1 cellular context compared by ENCODE assay signal in genomic region chr7:50069613-50070012, GRCh38.
TF ChIP-seq lines count a peak whose summit lies in the region.

No MANE protein-coding gene starts in this region.

TF ChIP-seq in WTC11, 78 proteins besides CTCF, POLR2A, EP300 and RAD21 (continued from another document):
- TF ChIP-seq, protein P1, sequence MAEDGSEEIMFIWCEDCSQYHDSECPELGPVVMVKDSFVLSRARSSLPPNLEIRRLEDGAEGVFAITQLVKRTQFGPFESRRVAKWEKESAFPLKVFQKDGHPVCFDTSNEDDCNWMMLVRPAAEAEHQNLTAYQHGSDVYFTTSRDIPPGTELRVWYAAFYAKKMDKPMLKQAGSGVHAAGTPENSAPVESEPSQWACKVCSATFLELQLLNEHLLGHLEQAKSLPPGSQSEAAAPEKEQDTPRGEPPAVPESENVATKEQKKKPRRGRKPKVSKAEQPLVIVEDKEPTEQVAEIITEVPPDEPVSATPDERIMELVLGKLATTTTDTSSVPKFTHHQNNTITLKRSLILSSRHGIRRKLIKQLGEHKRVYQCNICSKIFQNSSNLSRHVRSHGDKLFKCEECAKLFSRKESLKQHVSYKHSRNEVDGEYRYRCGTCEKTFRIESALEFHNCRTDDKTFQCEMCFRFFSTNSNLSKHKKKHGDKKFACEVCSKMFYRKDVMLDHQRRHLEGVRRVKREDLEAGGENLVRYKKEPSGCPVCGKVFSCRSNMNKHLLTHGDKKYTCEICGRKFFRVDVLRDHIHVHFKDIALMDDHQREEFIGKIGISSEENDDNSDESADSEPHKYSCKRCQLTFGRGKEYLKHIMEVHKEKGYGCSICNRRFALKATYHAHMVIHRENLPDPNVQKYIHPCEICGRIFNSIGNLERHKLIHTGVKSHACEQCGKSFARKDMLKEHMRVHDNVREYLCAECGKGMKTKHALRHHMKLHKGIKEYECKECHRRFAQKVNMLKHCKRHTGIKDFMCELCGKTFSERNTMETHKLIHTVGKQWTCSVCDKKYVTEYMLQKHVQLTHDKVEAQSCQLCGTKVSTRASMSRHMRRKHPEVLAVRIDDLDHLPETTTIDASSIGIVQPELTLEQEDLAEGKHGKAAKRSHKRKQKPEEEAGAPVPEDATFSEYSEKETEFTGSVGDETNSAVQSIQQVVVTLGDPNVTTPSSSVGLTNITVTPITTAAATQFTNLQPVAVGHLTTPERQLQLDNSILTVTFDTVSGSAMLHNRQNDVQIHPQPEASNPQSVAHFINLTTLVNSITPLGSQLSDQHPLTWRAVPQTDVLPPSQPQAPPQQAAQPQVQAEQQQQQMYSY (CRISPR knock-in tag; IDR thresholded peaks at IDR 0.05), result no peak
- TF ChIP-seq FOXJ3 (CRISPR knock-in tag; IDR thresholded peaks at IDR 0.05; ENCODE audit: borderline replicate concordance), result no peak
- TF ChIP-seq ZNF317 (CRISPR knock-in tag; IDR thresholded peaks at IDR 0.05; ENCODE audit: borderline replicate concordance, low read depth), result no peak
- no peak for TF ChIP-seq NR1H2 (CRISPR knock-in tag; IDR thresholded peaks at IDR 0.05)
- TF ChIP-seq ESRRA (CRISPR knock-in tag; IDR thresholded peaks at IDR 0.05; ENCODE audit: borderline replicate concordance), result no peak
- TF ChIP-seq JAZF1 (CRISPR knock-in tag; IDR thresholded peaks at IDR 0.05), result no peak
- TF ChIP-seq ATF1 (CRISPR knock-in tag; IDR thresholded peaks at IDR 0.05), result no peak
- no peak for TF ChIP-seq ERG (CRISPR knock-in tag; IDR thresholded peaks at IDR 0.05)
